ENCODE assay signal across 17 cellular contexts in genomic region chr2:95240091-95240490, GRCh38. TPM values are rescaled to one million over a fixed set of nuclear protein-coding genes. Genes with fewer than 3 reads are reported as not detected.
DNase-seq lines count a peak whose midpoint lies in the region; ATAC-seq and TF ChIP-seq lines count a peak whose summit lies in the region.
"Had no signal": no experiment of that assay in that cellular context is flagged by ENCODE, and none has a peak within 500 bp of the region (broad histone marks: within the 10 kb centered on the region; RNA-seq: fewer than 3 reads in every experiment).

No MANE protein-coding gene starts in this region.

- TF ChIP-seq CTCF in PC-9 (conservative IDR thresholded peaks at IDR 0.05) (no peak), mammary epithelial cell (conservative IDR thresholded peaks at IDR 0.05 in 1 of 2, IDR thresholded peaks at IDR 0.05 in 1 of 2; ENCODE audit: extremely low read depth in 1 of 2, insufficient read depth in 1 of 2, low read depth in 1 of 2, low read length in 2 of 2) (no peak), foreskin keratinocyte (conservative IDR thresholded peaks at IDR 0.05) (no peak)

- 88% methylated on average over 5 of the region's 5 CpGs for WGBS in mammary epithelial cell (ENCODE audit: low coverage, missing lambda C conversion rate)

- H3K79me2 ChIP-seq in PC-9 (ENCODE audit: low read depth) (no peaks in the 10 kb centered on the region), mammary epithelial cell (ENCODE audit: insufficient read depth, low read length) (no peaks in the 10 kb centered on the region)

- H3K36me3 ChIP-seq in PC-9 (ENCODE audit: low read depth) = no peaks in the 10 kb centered on the region
- H3K36me3 ChIP-seq in mammary epithelial cell (ENCODE audit: insufficient read depth, low read length) = no peaks in the 10 kb centered on the region
- H3K36me3 ChIP-seq in effector memory CD4-positive, alpha-beta T cell (ENCODE audit: control insufficient read depth, insufficient read depth, low read length) = no peaks in the 10 kb centered on the region
- H3K36me3 ChIP-seq: BE2C had no signal

- POLR2A ChIA-PET in PC-9 (lab: Charles Lee; ENCODE audit: unreplicated experiment) = interaction anchor here (0.6 to 0.7 kb wide), 2 partner anchors 35 to 84 kb away, joined by 3 to 4 read pairs; no protein-coding TSS in a partner anchor

- DNase-seq in PC-9 = peak; percentile 45 to 56
- DNase-seq in mammary epithelial cell = peak; percentile 88
- peak; percentile 97 to 99 for DNase-seq in foreskin keratinocyte
- DNase-seq in ureter (ENCODE audit: low spot score) = peak; percentile 58
- no peak for DNase-seq in HPDE6-E6E7 (ENCODE audit: extremely low spot score)
- DNase-seq in Kasumi-1 (lab: John Stamatoyannopoulos, UW) = no peak
- DNase-seq in effector memory CD4-positive, alpha-beta T cell = no peak
- DNase-seq: BE2C; CD4-positive, alpha-beta memory T cell; DMS79; GM23248 had no signal

- no peak overlapping the region for H3K9ac ChIP-seq in mammary epithelial cell (ENCODE audit: insufficient read depth, low read length)
- H3K9ac ChIP-seq: GM23248 had no signal

- peak; percentile 96 for ATAC-seq in foreskin keratinocyte
- ATAC-seq: A549, GM12878, HCT116 had no signal

- H2AFZ ChIP-seq in PC-9 (no peak overlapping the region), mammary epithelial cell (ENCODE audit: low read depth, low read length) (no peak overlapping the region)
- H2AFZ ChIP-seq: GM23248 had no signal

- no peak overlapping the region for H3K4me3 ChIP-seq in PC-9
- H3K4me3 ChIP-seq in mammary epithelial cell (replicated peaks in 1 of 3; ENCODE audit: insufficient read depth in 1 of 3, low read depth in 2 of 3, low read length in 3 of 3) = no peak overlapping the region
- H3K4me3 ChIP-seq in effector memory CD4-positive, alpha-beta T cell (ENCODE audit: insufficient read depth, low read depth, low read length, poor library complexity, severe bottlenecking) = no peak overlapping the region
- H3K4me3 ChIP-seq: A549, GM12878, GM23248 had no signal

- CTCF ChIA-PET in PC-9 (lab: Charles Lee) = interaction anchor here (0.6 to 0.7 kb wide), 2 partner anchors 33 to 1173 kb away, joined by 4 to 12 read pairs; partner anchors contain the start of gene ZNF892
- CTCF ChIA-PET in mammary epithelial cell (lab: Charles Lee; ENCODE audit: low non-redundant PET) = no interaction called here

- H3K27ac ChIP-seq in PC-9 (no peak overlapping the region), mammary epithelial cell (ENCODE audit: insufficient read depth, low read depth, low read length) (peak overlapping the region; percentile 47), foreskin keratinocyte (peak overlapping the region; percentile 94)
- H3K27ac ChIP-seq in effector memory CD4-positive, alpha-beta T cell (ENCODE audit: insufficient read depth, low read length, poor library complexity, severe bottlenecking) = no peak overlapping the region
- H3K27ac ChIP-seq: A549, C4-2B, GM23248, HL-60 had no signal

- BruUV-seq in PC-9 (replicated peaks; lab: Mats Ljungman, UMichigan) (TSS peak; percentile 67), mammary epithelial cell (replicated peaks; lab: Mats Ljungman, UMichigan) (no TSS peak)

- H3K27me3 ChIP-seq in PC-9 (ENCODE audit: insufficient read depth, low read depth) (no peaks in the 10 kb centered on the region), mammary epithelial cell (ENCODE audit: insufficient read depth, low read length) (no peaks in the 10 kb centered on the region), foreskin keratinocyte (no peaks in the 10 kb centered on the region)
- H3K27me3 ChIP-seq in effector memory CD4-positive, alpha-beta T cell (replicated peaks; ENCODE audit: control insufficient read depth, insufficient read depth, low read length, poor library complexity, severe bottlenecking) = no peaks in the 10 kb centered on the region
- H3K27me3 ChIP-seq: BE2C had no signal

- H3F3A ChIP-seq in PC-9 (ENCODE audit: insufficient read depth, low read depth) = no peaks in the 10 kb centered on the region

- H3K4me1 ChIP-seq in PC-9 (replicated peaks; ENCODE audit: insufficient read depth) (no peaks in the 10 kb centered on the region), mammary epithelial cell (ENCODE audit: insufficient read depth, low read length) (peaks cover 12% of the 10 kb centered on the region), foreskin keratinocyte (peaks cover 8% of the 10 kb centered on the region)
- H3K4me1 ChIP-seq in effector memory CD4-positive, alpha-beta T cell (ENCODE audit: control insufficient read depth, insufficient read depth, low read length, poor library complexity, severe bottlenecking) = no peaks in the 10 kb centered on the region
- H3K4me1 ChIP-seq: A549, BE2C had no signal

- H3K9me2 ChIP-seq in PC-9 (ENCODE audit: insufficient read depth) = no peaks in the 10 kb centered on the region

- H3K9me3 ChIP-seq in PC-9 (ENCODE audit: insufficient read depth, low read depth) (peaks cover 33% of the 10 kb centered on the region), mammary epithelial cell (replicated peaks; ENCODE audit: insufficient read depth, low read length) (peaks cover 18% of the 10 kb centered on the region)
- peaks cover 3% of the 10 kb centered on the region for H3K9me3 ChIP-seq in effector memory CD4-positive, alpha-beta T cell (ENCODE audit: control insufficient read depth, low read length)
- H3K9me3 ChIP-seq: BE2C had no signal

- dilution Hi-C loops in mammary epithelial cell (cut with HindIII; ENCODE audit: low sequenced_read_pairs) = no loop called here

- H4K20me1 ChIP-seq in PC-9 (ENCODE audit: insufficient read depth) (no peaks in the 10 kb centered on the region), mammary epithelial cell (ENCODE audit: insufficient read depth, low read length) (no peaks in the 10 kb centered on the region)

- in situ Hi-C loops in mammary epithelial cell (cut with MboI; ENCODE audit: low sequenced_read_pairs in 2 of 2) = no loop called here

- intact Hi-C loops in PC-9 (cut with micrococcal nuclease; ENCODE audit: unreplicated experiment) (loop anchor here (2.0 kb wide), 1 partner anchor 35 kb away; the partner anchor contains the start of gene PROM2), mammary epithelial cell (cut with micrococcal nuclease) (no loop called here)

- H3K4me2 ChIP-seq in PC-9 (no peak overlapping the region), mammary epithelial cell (ENCODE audit: insufficient read depth, low read depth, low read length) (no peak overlapping the region)
- H3K4me2 ChIP-seq: A549 had no signal

RNA-seq across cellular contexts. Expression of gene ZNF892, which starts 32.8 kb away (rescaled TPM):
- 2.8 and 3.1 TPM in 2 replicates for total RNA-seq in PC-9 (2021)
- 10 to 100 TPM in 1 of 2 donors, 1 to 10 TPM in 1; 4.8 to 12.0 TPM for total RNA-seq in mammary epithelial cell
- polyA plus RNA-seq in mammary epithelial cell = 1.8 TPM
- polyA minus RNA-seq in mammary epithelial cell = 3.9 TPM
- total RNA-seq in foreskin keratinocyte = 7.7 and 8.7 TPM in 2 replicates
- 0.16 and 0.25 TPM in 2 replicates for polyA plus RNA-seq in foreskin keratinocyte
- total RNA-seq in ureter = 5.3 TPM

RNA-seq across cellular contexts. Expression of gene PROM2, which starts 34.2 kb away (rescaled TPM):
- total RNA-seq in PC-9 (2021) (129 and 147 TPM in 2 replicates), mammary epithelial cell (10 to 100 TPM; 27.3 to 73.5 TPM), foreskin keratinocyte (38.4 and 40.7 TPM in 2 replicates), ureter (176 TPM)
- polyA plus RNA-seq in mammary epithelial cell (48.8 TPM), foreskin keratinocyte (25.4 and 26.6 TPM in 2 replicates)
- 88.2 TPM for polyA minus RNA-seq in mammary epithelial cell
- total RNA-seq: GM12878 had no signal
- polyA plus RNA-seq: CD4-positive, alpha-beta memory T cell had no signal

RNA-seq across cellular contexts. Expression of gene KCNIP3, which starts 57.1 kb away (rescaled TPM):
- 3.5 and 4.5 TPM in 2 replicates for total RNA-seq in PC-9 (2021)
- 10 to 100 TPM in 1 of 2 donors, 1 to 10 TPM in 1; 4.8 to 14.8 TPM for total RNA-seq in mammary epithelial cell
- 5.4 TPM for polyA plus RNA-seq in mammary epithelial cell
- polyA minus RNA-seq in mammary epithelial cell = 3.7 TPM
- total RNA-seq in foreskin keratinocyte = 6.4 and 9.0 TPM in 2 replicates
- polyA plus RNA-seq in foreskin keratinocyte = 7.1 and 9.2 TPM in 2 replicates
- total RNA-seq in ureter = 6.2 TPM
- total RNA-seq: CD4-positive, alpha-beta memory T cell; G401; GM12878 had no signal
- polyA plus RNA-seq: CD4-positive, alpha-beta memory T cell; GM12878 had no signal

Comparison
In these comparisons a context has a peak if more than half of its experiments do, and no peak if none do; other contexts are left out.
1. DNase-seq: peak in PC-9 (2 of 2), mammary epithelial cell (single experiment), foreskin keratinocyte (2 of 2) and ureter (single experiment); none in HPDE6-E6E7 (single experiment), Kasumi-1 (0 of 2) and effector memory CD4-positive, alpha-beta T cell (0 of 3).
2. H3K27ac ChIP-seq: peak in mammary epithelial cell (single experiment) and foreskin keratinocyte (single experiment); none in PC-9 (single experiment) and effector memory CD4-positive, alpha-beta T cell (single experiment).